9 cellular contexts compared by ENCODE assay signal in the genomic region with DNA sequence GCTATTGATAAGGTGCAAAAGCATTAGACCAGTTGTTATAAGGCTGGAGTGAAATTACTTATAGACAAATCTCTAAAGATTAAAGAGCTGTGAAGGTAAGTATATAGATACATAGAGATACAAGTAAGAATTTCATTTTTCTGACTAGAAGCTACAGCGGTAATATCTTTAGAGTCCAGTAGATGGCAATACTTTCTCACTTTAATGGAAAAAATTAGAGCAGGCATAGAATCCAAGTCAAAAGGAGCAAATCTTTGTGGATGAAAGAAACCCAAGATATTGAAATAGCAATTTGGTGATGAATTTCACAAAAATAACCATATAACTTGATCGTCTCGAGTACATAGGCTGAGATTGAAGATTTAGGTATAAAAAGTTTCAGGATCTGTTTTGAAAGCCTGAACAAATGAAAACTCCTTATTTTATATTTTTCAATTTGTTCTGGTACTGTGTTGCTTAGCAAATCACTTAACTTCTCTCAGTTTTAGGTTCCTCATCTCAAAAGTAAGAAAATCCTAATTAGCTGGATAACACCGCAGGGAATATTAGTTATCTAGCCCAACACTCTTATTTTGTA.
DNase-seq lines count a peak whose midpoint lies in the region; ATAC-seq and TF ChIP-seq lines count a peak whose summit lies in the region.
"Had no signal": no experiment of that assay in that cellular context is flagged by ENCODE, and none has a peak within 500 bp of the region (broad histone marks: within the 10 kb centered on the region; RNA-seq: fewer than 3 reads in every experiment).

No MANE protein-coding gene starts in this region.

- peak; percentile 62 for DNase-seq in EH (ENCODE audit: low read depth)
- peak; percentile 49 for DNase-seq in LHCN-M2 (ENCODE audit: low read depth)
- peak; percentile 45 to 58 for DNase-seq in SHP77 (lab: John Stamatoyannopoulos, UW)
- DNase-seq in fibroblast of mammary gland (ENCODE audit: low read depth): peak; percentile 63
- DNase-seq in stimulated activated CD4-positive, alpha-beta T cell treated with anti-CD3 and anti-CD28 coated beads, Interleukin-15, amount 100 ng/mL, for 24 hours: no peak
- DNase-seq in activated CD4-positive, alpha-beta T cell treated with anti-CD3 and anti-CD28 coated beads for 48 hours: no peak
- DNase-seq: right cardiac atrium had no signal

- no peaks in the 10 kb centered on the region for H3K4me1 ChIP-seq in parathyroid adenoma

- no peaks in the 10 kb centered on the region for H3K9me3 ChIP-seq in parathyroid adenoma (ENCODE audit: control insufficient read depth, low read length)

- H3K4me2 ChIP-seq in parathyroid adenoma (ENCODE audit: low read length): no peak overlapping the region

- no peak overlapping the region for H2AFZ ChIP-seq in parathyroid adenoma

- H3K9ac ChIP-seq in parathyroid adenoma: no peak overlapping the region

- H3K27ac ChIP-seq in parathyroid adenoma: no peak overlapping the region

- peaks cover 8% of the 10 kb centered on the region for H3K79me2 ChIP-seq in parathyroid adenoma

- H3K36me3 ChIP-seq in parathyroid adenoma (ENCODE audit: control insufficient read depth, insufficient read depth, low read length): no peaks in the 10 kb centered on the region

- TF ChIP-seq CTCF in fibroblast of mammary gland (conservative IDR thresholded peaks at IDR 0.05; ENCODE audit: control insufficient read depth, insufficient read depth, low read depth, low read length) (peak; percentile 62), parathyroid adenoma (IDR thresholded peaks at IDR 0.05) (peak; percentile 51)

- no peak for ATAC-seq in HG02610 (IDR thresholded peaks at IDR 0.05; ENCODE audit: unreplicated experiment)

- no peaks in the 10 kb centered on the region for H3K27me3 ChIP-seq in parathyroid adenoma (ENCODE audit: control insufficient read depth, insufficient read depth, low read length)

- H3K4me3 ChIP-seq in fibroblast of mammary gland (ENCODE audit: control insufficient read depth, low read depth, low read length) (no peak overlapping the region), parathyroid adenoma (ENCODE audit: low read depth, low read length) (no peak overlapping the region)

Comparison
In these comparisons a context has a peak if more than half of its experiments do, and no peak if none do; other contexts are left out.
1. DNase-seq: peak in EH (single experiment), LHCN-M2 (single experiment), SHP77 (2 of 2) and fibroblast of mammary gland (single experiment); none in stimulated activated CD4-positive, alpha-beta T cell treated with anti-CD3 and anti-CD28 coated beads, Interleukin-15, amount 100 ng/mL, for 24 hours (single experiment) and activated CD4-positive, alpha-beta T cell treated with anti-CD3 and anti-CD28 coated beads for 48 hours (single experiment).